8 cellular contexts compared by ENCODE assay signal in the genomic region with DNA sequence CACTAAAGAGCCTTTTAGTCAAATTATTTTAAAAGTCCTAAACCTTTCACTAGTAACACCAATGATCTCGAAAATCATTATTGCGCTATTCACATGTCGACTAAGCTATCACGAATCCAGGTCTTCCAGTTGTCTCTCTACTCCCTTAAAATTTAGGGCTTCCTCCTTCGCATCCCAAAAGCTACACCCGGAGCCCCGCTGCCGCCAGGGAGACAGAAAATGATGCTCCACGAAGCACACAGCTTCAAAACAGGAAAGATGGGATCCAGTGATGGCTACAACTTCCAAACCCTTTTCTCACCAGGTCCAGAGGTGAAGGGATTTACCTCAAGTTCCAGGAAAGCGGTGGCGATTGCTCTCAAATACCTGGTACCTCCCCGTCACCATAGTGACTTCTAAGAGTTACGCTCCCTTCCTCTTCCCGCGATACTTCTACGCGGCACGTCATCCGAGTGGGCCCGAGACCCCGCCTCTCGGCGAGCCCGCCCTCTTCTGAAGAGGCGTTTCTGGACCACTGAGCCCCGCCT. TPM values are rescaled to one million over a fixed set of nuclear protein-coding genes. Genes with fewer than 3 reads are reported as not detected.
DNase-seq lines count a peak whose midpoint lies in the region; ATAC-seq and TF ChIP-seq lines count a peak whose summit lies in the region.

Gene IFT80, minus strand, starts transcription at position 406 of the 527 bp plus-strand sequence. CDS start 14,625 bp downstream, outside the sequence.

- H3K27me3 ChIP-seq in suprapubic skin, result no peaks in the 10 kb centered on the region

- DNase-seq in GM03348 (ENCODE audit: low spot score) (peak; percentile 95), NCI-H1092 treated with DMSO at 0.1 percent for 48 hours (lab: John Stamatoyannopoulos, UW) (peak; percentile 99), SKM-1 (lab: John Stamatoyannopoulos, UW; ENCODE audit: unreplicated experiment) (peak; percentile 94), globus pallidus (ENCODE audit: low spot score) (peak; percentile 93), nucleus accumbens (lab: John Stamatoyannopoulos, UW) (peak; percentile 58 to 97 (median 88)), suprapubic skin (ENCODE audit: low spot score in 2 of 2) (peak; percentile 96 to 98)
- DNase-seq in activated naive CD4-positive, alpha-beta T cell treated with anti-CD3 and anti-CD28 coated beads, Interleukin-2, amount 50 U/mL, for 72 hours (ENCODE audit: low spot score in 2 of 2), result peak; percentile 91 to 95

- ATAC-seq in HG02610 (IDR thresholded peaks at IDR 0.05; ENCODE audit: unreplicated experiment), result peak; percentile 95
- peak; percentile 97 to 98 for ATAC-seq in activated naive CD4-positive, alpha-beta T cell treated with anti-CD3 and anti-CD28 coated beads, Interleukin-2, amount 50 U/mL, for 72 hours

- peaks cover 38% of the 10 kb centered on the region for H3K4me1 ChIP-seq in suprapubic skin

- peaks cover 41 to 45% of the 10 kb centered on the region in 2 donors for H3K36me3 Mint-ChIP-seq in activated naive CD4-positive, alpha-beta T cell treated with anti-CD3 and anti-CD28 coated beads, Interleukin-2, amount 50 U/mL, for 72 hours

- H3K9me3 ChIP-seq in suprapubic skin, result no peaks in the 10 kb centered on the region

- TF ChIP-seq CTCF in suprapubic skin (IDR thresholded peaks at IDR 0.05), result no peak

- WGBS in suprapubic skin, result under 1% methylated on average over 26 of the region's 26 CpGs

- H3K27ac ChIP-seq in suprapubic skin, result peak within 1 kb of the TSS; percentile 88

- peak within 1 kb of the TSS; percentile 100 for H3K27ac Mint-ChIP-seq in activated naive CD4-positive, alpha-beta T cell treated with anti-CD3 and anti-CD28 coated beads, Interleukin-2, amount 50 U/mL, for 72 hours

- TF ChIP-seq POLR2A in suprapubic skin (IDR thresholded peaks at IDR 0.05), result no peak

- H3K9me3 Mint-ChIP-seq in activated naive CD4-positive, alpha-beta T cell treated with anti-CD3 and anti-CD28 coated beads, Interleukin-2, amount 50 U/mL, for 72 hours, result no peaks in the 10 kb centered on the region

- peak within 1 kb of the TSS; percentile 68 for H3K4me3 ChIP-seq in suprapubic skin

- no peaks in the 10 kb centered on the region for H3K36me3 ChIP-seq in suprapubic skin

- peak; percentile 8 for TF ChIP-seq EP300 in suprapubic skin (IDR thresholded peaks at IDR 0.05)

RNA-seq across cellular contexts. Expression of gene IFT80, which starts in this region (rescaled TPM):
- total RNA-seq in activated naive CD4-positive, alpha-beta T cell treated with anti-CD3 and anti-CD28 coated beads, Interleukin-2, amount 50 U/mL, for 72 hours, result 10 to 100 TPM; 13.3 to 21.8 TPM
- 10 to 100 TPM in 3 of 4 donors, 1 to 10 TPM in 1; 9.1 to 21.3 (median 17.2) TPM for total RNA-seq in suprapubic skin

Comparison
In these comparisons a context has a peak if more than half of its experiments do, and no peak if none do; other contexts are left out.
1. Peak in every context shown above with its lines: DNase-seq, ATAC-seq, H3K4me3 ChIP-seq and H3K27ac ChIP-seq.